In genomic region chr1:21453964-21454614, GRCh38 we compare ENCODE assay signal across 1 cellular context.
A peak's percentile ranks its signal among the peaks of the same experiment; 100 is the strongest.
TF ChIP-seq lines count a peak whose summit lies in the region.

No MANE protein-coding gene starts in this region.

TF ChIP-seq in endothelial cell of umbilical vein, 7 proteins besides CTCF, POLR2A, EP300 and RAD21:
- TF ChIP-seq JUN (IDR thresholded peaks at IDR 0.05; ENCODE audit: borderline replicate concordance, insufficient read depth, insufficient read length, low read depth) (peak; percentile 8), FOS (IDR thresholded peaks at IDR 0.05; ENCODE audit: borderline replicate concordance, insufficient read depth, low read length) (peak; percentile 43)
TF ChIP-seq in endothelial cell of umbilical vein: peak in this region for 2; not testable (repeated sequence) for 5.
